Comparison of ENCODE assay signal across 8 cellular contexts in the genomic region with DNA sequence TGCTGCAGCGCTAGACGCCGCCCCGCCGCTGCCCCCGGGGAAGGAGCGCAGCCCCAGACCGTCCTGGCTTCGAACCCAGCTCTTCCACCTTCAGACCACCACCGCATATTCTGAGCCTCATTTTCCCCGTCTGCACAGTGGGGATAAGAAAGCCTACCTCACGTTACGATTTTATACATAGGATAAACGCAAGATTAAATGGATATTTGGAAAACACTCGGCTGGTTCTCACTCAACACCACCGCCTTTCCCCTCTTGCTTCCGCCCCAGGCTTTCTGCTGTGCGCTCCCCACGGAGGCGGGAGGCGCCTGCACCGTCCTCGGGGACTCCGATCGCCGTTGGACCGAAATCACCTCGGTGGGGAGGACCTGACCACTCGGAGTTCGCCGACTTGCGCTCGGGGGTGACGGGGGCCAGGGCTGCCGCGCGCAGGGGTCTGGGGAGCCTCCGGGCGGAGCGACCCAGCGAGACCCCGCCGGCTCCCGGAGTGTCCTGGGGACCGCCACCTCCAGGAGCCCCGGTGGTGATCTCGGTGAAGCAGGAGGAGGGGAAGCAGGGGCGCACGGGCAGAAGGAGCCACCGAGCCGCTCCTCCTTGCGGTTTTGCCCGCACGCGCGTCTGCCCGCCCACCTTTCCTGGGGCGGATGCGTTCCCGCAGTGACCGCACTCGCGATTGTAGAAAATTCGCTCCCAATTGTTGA. TPM values are rescaled to one million over a fixed set of nuclear protein-coding genes. Genes with fewer than 3 reads are reported as not detected.
A peak's percentile ranks its signal among the peaks of the same experiment; 100 is the strongest.
DNase-seq lines count a peak whose midpoint lies in the region; ATAC-seq and TF ChIP-seq lines count a peak whose summit lies in the region.

No MANE protein-coding gene starts in this region.

- peak; percentile 20 to 91 (median 91) for DNase-seq in NCI-H1417 (lab: John Stamatoyannopoulos, UW)
- no peak for DNase-seq in NCI-H1417 treated with DMSO at 0.1 percent for 48 hours (lab: John Stamatoyannopoulos, UW)
- DNase-seq in T-cell: peak in 32 of 34 experiments; percentile 15 to 58 (median 42)
- DNase-seq in astrocyte of the spinal cord (ENCODE audit: low read depth, low spot score): peak; percentile 54
- peak; percentile 53 for DNase-seq in iPS-NIHi11 (ENCODE audit: low spot score)
- DNase-seq in stimulated activated CD4-positive, alpha-beta T cell treated with anti-CD3 and anti-CD28 coated beads, Interleukin-1b, Interleukin-23, amount 100 ng/mL, for 4 hours (ENCODE audit: low read depth in 2 of 2): peak; percentile 18 to 32
- DNase-seq in SW 1271 (lab: John Stamatoyannopoulos, UW): no peak

- peak overlapping the region; percentile 92 to 94 for H3K27ac Mint-ChIP-seq in T-cell

- H3K4me3 ChIP-seq in astrocyte of the spinal cord (ENCODE audit: low read depth, low read length): peak overlapping the region; percentile 69

- CTCF ChIA-PET in T-cell (lab: Charles Lee): interaction anchor here in 1 of 2 donors (1.0 to 1.4 kb wide), 2 partner anchors 9 to 552 kb away, joined by 3 to 9 read pairs; no protein-coding TSS in a partner anchor

- H3K27me3 Mint-ChIP-seq in T-cell: no peaks in the 10 kb centered on the region

- in situ Hi-C loops in astrocyte of the spinal cord (cut with HindIII; ENCODE audit: low sequenced_read_pairs): no loop called here

- peaks cover 53 to 66% (median 63%) of the 10 kb centered on the region in 3 donors for H3K4me1 Mint-ChIP-seq in T-cell

- TF ChIP-seq CTCF in astrocyte of the spinal cord (IDR thresholded peaks at IDR 0.05; ENCODE audit: low read depth, low read length): no peak

- H3K36me3 Mint-ChIP-seq in T-cell: no peaks in the 10 kb centered on the region

- POLR2A ChIA-PET in T-cell (lab: Charles Lee): interaction anchor here in 1 of 2 donors (0.5 to 0.6 kb wide), 2 partner anchors 123 to 675 kb away, joined by 3 to 5 read pairs; no protein-coding TSS in a partner anchor

- peak overlapping the region; percentile 86 to 95 (median 88) for H3K4me3 Mint-ChIP-seq in T-cell

- no peaks in the 10 kb centered on the region for H3K9me3 Mint-ChIP-seq in T-cell

- ATAC-seq in HG03045 (IDR thresholded peaks at IDR 0.05; ENCODE audit: unreplicated experiment) (peak; percentile 12), T-cell (replicated peaks in 1 of 4) (peak; percentile 24 to 33 (median 26))

RNA-seq across cellular contexts. Expression of a gene that starts 4.0 kb away (rescaled TPM):
- total RNA-seq in T-cell: 1 to 10 TPM in 4 of 5 donors, under 1 TPM in 1; 0.75 to 2.0 (median 1.5) TPM

Comparison
In these comparisons a context has a peak if more than half of its experiments do, and no peak if none do; other contexts are left out.
1. DNase-seq: peak in NCI-H1417 (3 of 3), T-cell (32 of 34), astrocyte of the spinal cord (single experiment), iPS-NIHi11 (single experiment) and stimulated activated CD4-positive, alpha-beta T cell treated with anti-CD3 and anti-CD28 coated beads, Interleukin-1b, Interleukin-23, amount 100 ng/mL, for 4 hours (2 of 2); none in NCI-H1417 treated with DMSO at 0.1 percent for 48 hours (single experiment) and SW 1271 (0 of 2).